ENCODE assay signal across 22 cellular contexts in the genomic region with DNA sequence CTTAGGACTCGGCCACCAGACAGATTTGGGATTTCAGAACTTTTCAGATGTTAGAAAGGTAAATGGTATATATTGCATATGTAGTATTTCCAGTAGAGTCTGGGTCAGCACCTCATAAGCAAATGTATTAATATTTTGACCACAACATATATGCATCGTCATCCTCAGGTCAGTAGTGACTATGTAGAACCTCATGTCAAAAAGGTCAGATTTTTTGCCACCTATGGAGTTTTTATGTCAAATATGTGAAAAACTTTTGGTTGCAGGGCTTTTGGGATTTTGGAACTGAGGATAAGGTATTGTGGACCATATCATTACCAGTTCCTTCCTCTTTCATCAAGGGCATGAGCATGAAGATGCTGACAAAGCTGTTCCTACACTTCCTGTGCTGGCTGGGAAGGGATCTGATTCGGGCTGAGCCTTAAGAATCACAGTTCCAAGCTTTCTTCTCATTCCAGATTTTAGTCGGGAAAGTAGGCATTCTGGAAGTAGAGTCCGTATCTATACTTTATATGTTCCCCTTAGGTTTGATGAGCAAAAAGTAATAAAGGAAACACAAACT.
"Had no signal": no experiment of that assay in that cellular context is flagged by ENCODE, and none has a peak within 500 bp of the region (broad histone marks: within the 10 kb centered on the region; RNA-seq: fewer than 3 reads in every experiment).

No MANE protein-coding gene starts in this region.

- H3K4me3 ChIP-seq: breast epithelium, esophagus muscularis mucosa, left lung, pancreas, prostate gland, tibial nerve had no signal

- H3K27me3 ChIP-seq: breast epithelium, esophagus muscularis mucosa, left lung, pancreas, tibial nerve had no signal

- H3K4me1 ChIP-seq: breast epithelium, pancreas, prostate gland had no signal

- H3K27ac ChIP-seq: breast epithelium, esophagus muscularis mucosa, left lung, pancreas, prostate gland, tibial nerve had no signal

- H3K4me1 Mint-ChIP-seq: activated CD4-positive, alpha-beta T cell treated with anti-CD3 and anti-CD28 coated beads for 36 hours; naive B cell; nephron progenitor cell had no signal

- DNase-seq: activated CD4-positive, alpha-beta T cell treated with anti-CD3 and anti-CD28 coated beads for 36 hours; activated CD4-positive, CD25-positive, alpha-beta regulatory T cell; activated naive CD4-positive, alpha-beta T cell; activated T-cell treated with anti-CD3 and anti-CD28 coated beads for 4 hours; activated T-cell treated with anti-CD3 and anti-CD28 coated beads, Interleukin-2, amount 50 U/mL, for 72 hours; central memory CD4-positive, alpha-beta T cell; endodermal cell; foreskin melanocyte; kidney glomerular epithelial cell; left lung; naive B cell; nephron progenitor cell; pancreas; stimulated activated CD4-positive, alpha-beta T cell treated with anti-CD3 and anti-CD28 coated beads, Interleukin-15, amount 100 ng/mL, for 24 hours; stimulated activated CD4-positive, alpha-beta T cell treated with anti-CD3 and anti-CD28 coated beads, Interleukin-2, amount 100 ng/mL, for 24 hours; stimulated activated naive B cell treated with anti-CD40 and anti-IgM and Interleukin-4, amounts not matched to agents 10 μg/mL and 1 μg/mL and 100 μg/mL, for 72 hours; T-helper 2 cell had no signal

- H3K36me3 ChIP-seq: breast epithelium, esophagus muscularis mucosa, left lung, pancreas, prostate gland, tibial nerve had no signal

- H3K9me3 Mint-ChIP-seq: activated naive CD4-positive, alpha-beta T cell treated with anti-CD3 and anti-CD28 coated beads, Interleukin-2, amount 50 U/mL, for 72 hours; activated T-cell treated with anti-CD3 and anti-CD28 coated beads, Interleukin-2, amount 50 U/mL, for 72 hours; endodermal cell; nephron progenitor cell; stimulated activated naive B cell treated with anti-CD40 and anti-IgM and Interleukin-4, amounts not matched to agents 10 μg/mL and 1 μg/mL and 100 μg/mL, for 72 hours had no signal

- FAIRE-seq: pancreas had no signal

- H3K27me3 Mint-ChIP-seq: activated CD4-positive, alpha-beta T cell treated with anti-CD3 and anti-CD28 coated beads for 36 hours; naive B cell; stimulated activated naive B cell treated with anti-CD40 and anti-IgM and Interleukin-4, amounts not matched to agents 10 μg/mL and 1 μg/mL and 100 μg/mL, for 72 hours had no signal

- H3K9me3 ChIP-seq: breast epithelium, esophagus muscularis mucosa, left lung, pancreas, prostate gland, tibial nerve had no signal

- H3K4me3 Mint-ChIP-seq: activated CD4-positive, alpha-beta T cell treated with anti-CD3 and anti-CD28 coated beads for 36 hours; activated T-cell treated with anti-CD3 and anti-CD28 coated beads, Interleukin-2, amount 50 U/mL, for 72 hours; endodermal cell; naive B cell; nephron progenitor cell; stimulated activated naive B cell treated with anti-CD40 and anti-IgM and Interleukin-4, amounts not matched to agents 10 μg/mL and 1 μg/mL and 100 μg/mL, for 72 hours had no signal

- H3K36me3 Mint-ChIP-seq: activated naive CD4-positive, alpha-beta T cell treated with anti-CD3 and anti-CD28 coated beads, Interleukin-2, amount 50 U/mL, for 72 hours had no signal

- H3K27ac Mint-ChIP-seq: activated CD4-positive, alpha-beta T cell treated with anti-CD3 and anti-CD28 coated beads for 36 hours; activated naive CD4-positive, alpha-beta T cell treated with anti-CD3 and anti-CD28 coated beads, Interleukin-2, amount 50 U/mL, for 72 hours; activated T-cell treated with anti-CD3 and anti-CD28 coated beads, Interleukin-2, amount 50 U/mL, for 72 hours; endodermal cell; naive B cell; nephron progenitor cell; stimulated activated naive B cell treated with anti-CD40 and anti-IgM and Interleukin-4, amounts not matched to agents 10 μg/mL and 1 μg/mL and 100 μg/mL, for 72 hours had no signal

- ATAC-seq: activated CD4-positive, alpha-beta T cell treated with anti-CD3 and anti-CD28 coated beads for 36 hours; activated naive CD4-positive, alpha-beta T cell treated with anti-CD3 and anti-CD28 coated beads, Interleukin-2, amount 50 U/mL, for 72 hours; activated T-cell treated with anti-CD3 and anti-CD28 coated beads, Interleukin-2, amount 50 U/mL, for 72 hours; left lung; pancreas; stimulated activated naive B cell treated with anti-CD40 and anti-IgM and Interleukin-4, amounts not matched to agents 10 μg/mL and 1 μg/mL and 100 μg/mL, for 72 hours had no signal
